In the genomic region with DNA sequence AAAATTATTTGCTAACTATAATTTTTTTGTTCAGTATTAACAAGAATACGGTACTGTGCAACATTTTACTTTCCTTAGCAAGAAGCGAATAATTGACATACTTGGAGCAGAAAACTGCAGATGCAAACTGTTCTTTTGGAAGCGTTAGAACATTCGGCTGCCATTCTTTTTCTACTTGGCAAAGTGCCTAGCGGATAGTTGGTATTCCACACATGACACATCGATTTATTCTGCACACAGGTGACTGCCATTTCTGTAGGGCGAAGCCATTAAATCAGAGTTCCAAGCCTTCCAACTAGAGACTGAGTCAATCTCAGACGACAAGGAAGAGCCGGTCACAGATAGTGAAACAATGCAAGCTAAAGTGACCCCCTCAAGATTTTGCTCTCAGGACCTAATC, we compare ENCODE assay signal across 23 cellular contexts.
DNase-seq lines count a peak whose midpoint lies in the region; ATAC-seq, FAIRE-seq and TF ChIP-seq lines count a peak whose summit lies in the region.
"Had no signal": no experiment of that assay in that cellular context is flagged by ENCODE, and none has a peak within 500 bp of the region (broad histone marks: within the 10 kb centered on the region; RNA-seq: fewer than 3 reads in every experiment).

No MANE protein-coding gene starts in this region.

- no peak overlapping the region for H3K4me3 Mint-ChIP-seq in astrocyte (ENCODE audit: unreplicated experiment)
- H3K4me3 Mint-ChIP-seq in immature natural killer cell, result no peak overlapping the region

- no peak overlapping the region for H3K27ac ChIP-seq in astrocyte (ENCODE audit: low read depth, low read length)
- H3K27ac ChIP-seq: SJCRH30 had no signal

- no peak for FAIRE-seq in astrocyte (lab: Jason Lieb, UNC)
- FAIRE-seq: D721Med, GM19239, H1 had no signal

- TF ChIP-seq CTCF in astrocyte (IDR thresholded peaks at IDR 0.05; ENCODE audit: insufficient read depth, low read depth, low read length), result no peak

- H3K36me3 ChIP-seq in astrocyte (ENCODE audit: insufficient read depth, low read length) (no peaks in the 10 kb centered on the region), skeletal muscle satellite cell (ENCODE audit: insufficient read depth, low read length) (no peaks in the 10 kb centered on the region)
- H3K36me3 ChIP-seq: BE2C, MG63, SJCRH30 had no signal

- DNase-seq in Ammon's horn (ENCODE audit: low spot score), result peak; percentile 20
- peak; percentile 20 for DNase-seq in astrocyte (ENCODE audit: low read depth)
- DNase-seq in medulla oblongata (ENCODE audit: extremely low spot score), result peak; percentile 8
- DNase-seq in NK-92 treated with Interleukin-12 subunit alpha and Interleukin-12 subunit beta, amount 100 ng/mL, for 24 hours (lab: John Stamatoyannopoulos, UW), result no peak
- no peak for DNase-seq in NCI-H510A treated with DMSO at 0.1 percent for 48 hours (lab: John Stamatoyannopoulos, UW)
- DNase-seq in immature natural killer cell, result no peak
- DNase-seq: BE2C, DMS53, GF-D8, Karpas-422, MG63, NCI-H1048, NCI-H1417 treated with DMSO at 0.1 percent for 48 hours, NCI-H187, NCI-H2107, NCI-H446 treated with DMSO at 0.1 percent for 48 hours, SJCRH30 had no signal

- H3K9me3 ChIP-seq in astrocyte (ENCODE audit: insufficient read depth, low read depth, low read length), result no peaks in the 10 kb centered on the region
- H3K9me3 ChIP-seq in skeletal muscle satellite cell (replicated peaks; ENCODE audit: low read length), result no peaks in the 10 kb centered on the region
- H3K9me3 ChIP-seq: BE2C, MG63, SJCRH30 had no signal

- H3K27me3 Mint-ChIP-seq in astrocyte (ENCODE audit: low read depth, unreplicated experiment) (no peaks in the 10 kb centered on the region), immature natural killer cell (ENCODE audit: low read depth in 3 of 3) (peaks cover 0 to 2% (median 0%) of the 10 kb centered on the region in 3 donors)

- H3K4me1 Mint-ChIP-seq in astrocyte (ENCODE audit: low read depth, unreplicated experiment), result peaks cover 13% of the 10 kb centered on the region
- H3K4me1 Mint-ChIP-seq in immature natural killer cell, result no peaks in the 10 kb centered on the region

- H3K4me3 ChIP-seq in astrocyte (ENCODE audit: insufficient read depth, low read depth, low read length) (no peak overlapping the region), skeletal muscle satellite cell (ENCODE audit: low read length) (no peak overlapping the region)
- H3K4me3 ChIP-seq: MG63, SJCRH30 had no signal

- ATAC-seq in GM21529 (IDR thresholded peaks at IDR 0.05; ENCODE audit: unreplicated experiment), result no peak
- ATAC-seq: HCT116 had no signal

- H3K4me2 ChIP-seq in astrocyte (ENCODE audit: low read length), result no peak overlapping the region
- peak overlapping the region; percentile 33 for H3K4me2 ChIP-seq in skeletal muscle satellite cell (ENCODE audit: low read length)

- H3K9me3 Mint-ChIP-seq in astrocyte (ENCODE audit: unreplicated experiment), result no peaks in the 10 kb centered on the region
- peaks cover 0 to 23% (median 9%) of the 10 kb centered on the region in 6 donors for H3K9me3 Mint-ChIP-seq in immature natural killer cell

- H3K27me3 ChIP-seq in astrocyte (ENCODE audit: insufficient read depth, low read length), result no peaks in the 10 kb centered on the region
- no peaks in the 10 kb centered on the region for H3K27me3 ChIP-seq in skeletal muscle satellite cell (ENCODE audit: control insufficient read depth, insufficient read depth, low read length)
- H3K27me3 ChIP-seq: BE2C, MG63 had no signal

- H3K27ac Mint-ChIP-seq in astrocyte (ENCODE audit: unreplicated experiment) (no peak overlapping the region), immature natural killer cell (no peak overlapping the region)

- H3K79me2 ChIP-seq in astrocyte (ENCODE audit: insufficient read depth, low read length), result no peaks in the 10 kb centered on the region

- peaks cover 2% of the 10 kb centered on the region for H3K4me1 ChIP-seq in astrocyte (ENCODE audit: insufficient read depth, low read length)
- peaks cover 16% of the 10 kb centered on the region for H3K4me1 ChIP-seq in skeletal muscle satellite cell (ENCODE audit: control insufficient read depth, insufficient read depth, low read length)
- H3K4me1 ChIP-seq: BE2C had no signal

- no peaks in the 10 kb centered on the region for H3K36me3 Mint-ChIP-seq in astrocyte (ENCODE audit: low read depth, unreplicated experiment)
- H3K36me3 Mint-ChIP-seq in immature natural killer cell, result no peaks in the 10 kb centered on the region

- no peak overlapping the region for H3K9ac ChIP-seq in astrocyte (ENCODE audit: low read length)
- no peak overlapping the region for H3K9ac ChIP-seq in skeletal muscle satellite cell (ENCODE audit: low read depth, low read length)

- H2AFZ ChIP-seq in astrocyte (ENCODE audit: low read depth, low read length), result no peak overlapping the region

- H4K20me1 ChIP-seq in astrocyte (ENCODE audit: insufficient read depth, low read length), result no peaks in the 10 kb centered on the region

Comparison
In these comparisons a context has a peak if more than half of its experiments do, and no peak if none do; other contexts are left out.
1. DNase-seq: peak in Ammon's horn (single experiment), astrocyte (single experiment) and medulla oblongata (single experiment); none in NK-92 treated with Interleukin-12 subunit alpha and Interleukin-12 subunit beta, amount 100 ng/mL, for 24 hours (single experiment), NCI-H510A treated with DMSO at 0.1 percent for 48 hours (single experiment) and immature natural killer cell (0 of 3).